In the genomic region with DNA sequence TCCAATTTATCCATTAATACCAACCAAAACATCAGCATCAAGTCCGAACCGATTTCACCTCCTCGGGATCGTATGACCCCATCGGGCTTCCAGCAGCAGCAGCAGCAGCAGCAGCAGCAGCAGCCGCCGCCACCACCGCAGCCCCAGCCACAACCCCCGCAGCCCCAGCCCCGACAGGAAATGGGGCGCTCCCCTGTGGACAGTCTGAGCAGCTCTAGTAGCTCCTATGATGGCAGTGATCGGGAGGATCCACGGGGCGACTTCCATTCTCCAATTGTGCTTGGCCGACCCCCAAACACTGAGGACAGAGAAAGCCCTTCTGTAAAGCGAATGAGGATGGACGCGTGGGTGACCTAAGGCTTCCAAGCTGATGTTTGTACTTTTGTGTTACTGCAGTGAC, we compare ENCODE assay signal across 1 cellular context.
TF ChIP-seq lines count a peak whose summit lies in the region.

No MANE protein-coding gene starts in this region.

TF ChIP-seq in GM23338, 12 proteins besides CTCF, POLR2A, EP300 and RAD21:
- TF ChIP-seq JUNB (IDR thresholded peaks at IDR 0.05; ENCODE audit: unreplicated experiment) (no peak), ZNF331 (CRISPR knock-in tag; IDR thresholded peaks at IDR 0.05; ENCODE audit: low read depth) (no peak), ETS1 (IDR thresholded peaks at IDR 0.05) (no peak)
TF ChIP-seq in GM23338: peak in this region for 0.
